ENCODE assay signal across 2 cellular contexts in genomic region chr3:51340311-51340829, GRCh38.
TF ChIP-seq lines count a peak whose summit lies in the region.

No MANE protein-coding gene starts in this region.

TF ChIP-seq in A549, 52 proteins besides CTCF, POLR2A, EP300 and RAD21 (continued from another document):
- TF ChIP-seq ESRRA (IDR thresholded peaks at IDR 0.05; ENCODE audit: borderline replicate concordance, low read length): no peak
- no peak for TF ChIP-seq CBX2 (IDR thresholded peaks at IDR 0.05; ENCODE audit: borderline replicate concordance, low read depth)
- no peak for TF ChIP-seq BHLHE40 (IDR thresholded peaks at IDR 0.05; ENCODE audit: low read depth, low read length)
- TF ChIP-seq PBX3 (IDR thresholded peaks at IDR 0.05): no peak
- no peak for TF ChIP-seq ZFP36 (IDR thresholded peaks at IDR 0.05; ENCODE audit: borderline replicate concordance, partially characterized antibody)
- TF ChIP-seq NPAS2 (CRISPR knock-in tag; IDR thresholded peaks at IDR 0.05; ENCODE audit: borderline replicate concordance): no peak
- no peak for TF ChIP-seq KDM5A (IDR thresholded peaks at IDR 0.05)
- no peak for TF ChIP-seq RNF2 (IDR thresholded peaks at IDR 0.05; ENCODE audit: borderline replicate concordance, low read depth)
- no peak for TF ChIP-seq ZC3H11A (IDR thresholded peaks at IDR 0.05)
- no peak for TF ChIP-seq NR3C1 (IDR thresholded peaks at IDR 0.05)
- no peak for TF ChIP-seq GATA3 (IDR thresholded peaks at IDR 0.05; ENCODE audit: borderline replicate concordance)
- TF ChIP-seq FOSL2 (IDR thresholded peaks at IDR 0.05): peak; percentile 85
- TF ChIP-seq FOSL2 (CRISPR knock-in tag; IDR thresholded peaks at IDR 0.05): peak; percentile 97
- TF ChIP-seq RARB (CRISPR knock-in tag; IDR thresholded peaks at IDR 0.05): no peak
- no peak for TF ChIP-seq POLR2AphosphoS2 (conservative IDR thresholded peaks at IDR 0.05; ENCODE audit: low read length)
- TF ChIP-seq SREBF2 (IDR thresholded peaks at IDR 0.05): no peak
- TF ChIP-seq TP53 (CRISPR knock-in tag; IDR thresholded peaks at IDR 0.05): no peak
- no peak for TF ChIP-seq CBX8 (IDR thresholded peaks at IDR 0.05)
- no peak for TF ChIP-seq E2F6 (IDR thresholded peaks at IDR 0.05; ENCODE audit: borderline replicate concordance, low read depth)
- TF ChIP-seq HOXB5 (CRISPR knock-in tag; IDR thresholded peaks at IDR 0.05): no peak
- no peak for TF ChIP-seq USF2 (IDR thresholded peaks at IDR 0.05)

TF ChIP-seq in Ishikawa, 13 proteins besides CTCF, POLR2A, EP300 and RAD21 (continued from another document):
- TF ChIP-seq REST (IDR thresholded peaks at IDR 0.05; ENCODE audit: low read depth): no peak
